1 cellular context compared by ENCODE assay signal in genomic region chr7:604038-604883, GRCh38.
TF ChIP-seq lines count a peak whose summit lies in the region.

No MANE protein-coding gene starts in this region.

TF ChIP-seq in GM12878, 131 proteins besides CTCF, POLR2A, EP300 and RAD21 (continued from another document and continues in another):
- TF ChIP-seq ZNF687 (IDR thresholded peaks at IDR 0.05) (peak; percentile 99), ELK1 (IDR thresholded peaks at IDR 0.05; ENCODE audit: low read depth, low read length) (peak; percentile 83), MEF2B (IDR thresholded peaks at IDR 0.05; ENCODE audit: partially characterized antibody, poor library complexity, severe bottlenecking) (peak; percentile 69), NR2C1 (IDR thresholded peaks at IDR 0.05) (peak; percentile 63; the same call in 1 of the 2 replicates), NR2F1 (conservative IDR thresholded peaks at IDR 0.05) (peak; percentile 79), ZBTB33 (IDR thresholded peaks at IDR 0.05) (no peak), PML (IDR thresholded peaks at IDR 0.05; ENCODE audit: low read length) (peak; percentile 77), CREM (IDR thresholded peaks at IDR 0.05; ENCODE audit: low read depth) (peak; percentile 84), SMAD5 (IDR thresholded peaks at IDR 0.05; ENCODE audit: low read depth) (peak; percentile 51; the same call in 1 of the 2 replicates), NRF1 (conservative IDR thresholded peaks at IDR 0.05; ENCODE audit: low read depth, low read length) (peak; percentile 62), MYB (IDR thresholded peaks at IDR 0.05; ENCODE audit: borderline replicate concordance, low read depth, low read length) (no peak; the same call in 1 of the 2 replicates), SUZ12 (IDR thresholded peaks at IDR 0.05; ENCODE audit: unreplicated experiment) (no peak), BHLHE40 (IDR thresholded peaks at IDR 0.05; ENCODE audit: borderline replicate concordance in 1 of 2, low read depth in 2 of 2, low read length in 1 of 2) (peak; percentile 100), NBN (IDR thresholded peaks at IDR 0.05) (0 out of 2 replicates have a peak, but pooled peaks have one; percentile 67), BACH1 (IDR thresholded peaks at IDR 0.05; ENCODE audit: borderline replicate concordance) (0 out of 2 replicates have a peak, but pooled peaks have one; percentile 40), STAT1 (conservative IDR thresholded peaks at IDR 0.05) (no peak), IKZF1 (conservative IDR thresholded peaks at IDR 0.05) (peak; percentile 73; the same call in 1 of the 2 replicates), HSF1 (IDR thresholded peaks at IDR 0.05; ENCODE audit: low read depth, low read length) (0 out of 2 replicates have a peak, but pooled peaks have one; percentile 4), SKIL (IDR thresholded peaks at IDR 0.05; ENCODE audit: low read depth, poor library complexity, severe bottlenecking) (no peak), RELB (IDR thresholded peaks at IDR 0.05; ENCODE audit: low read depth) (peak; percentile 26; the same call in 1 of the 2 replicates), SIN3A (IDR thresholded peaks at IDR 0.05; ENCODE audit: low read depth, low read length) (peak; percentile 86), CHD2 (IDR thresholded peaks at IDR 0.05; ENCODE audit: borderline replicate concordance, low read depth, low read length) (peak; percentile 49; the same call in 1 of the 2 replicates), YY1 (IDR thresholded peaks at IDR 0.05; ENCODE audit: low read depth, low read length) (peak; percentile 51; the same call in 1 of the 2 replicates), ZBTB4 (CRISPR knock-in tag; IDR thresholded peaks at IDR 0.05) (no peak), SMC3 (IDR thresholded peaks at IDR 0.05; ENCODE audit: borderline replicate concordance, low read length) (no peak), TAF1 (IDR thresholded peaks at IDR 0.05; ENCODE audit: borderline replicate concordance, low read depth, low read length) (peak; percentile 80), HDAC6 (IDR thresholded peaks at IDR 0.05; ENCODE audit: unreplicated experiment) (no peak), POLR2AphosphoS2 (IDR thresholded peaks at IDR 0.05; ENCODE audit: low read depth, low read length) (peak; percentile 42; the same call in 1 of the 2 replicates), GATAD2B (conservative IDR thresholded peaks at IDR 0.05; ENCODE audit: low read depth) (0 out of 2 replicates have a peak, but pooled peaks have one; percentile 49), FOXK2 (IDR thresholded peaks at IDR 0.05) (peak; percentile 46), MAX (IDR thresholded peaks at IDR 0.05; ENCODE audit: low read depth, low read length) (peak; percentile 99), RB1 (IDR thresholded peaks at IDR 0.05; ENCODE audit: borderline replicate concordance) (no peak; the same call in 1 of the 2 replicates)
- TF ChIP-seq, protein P1, sequence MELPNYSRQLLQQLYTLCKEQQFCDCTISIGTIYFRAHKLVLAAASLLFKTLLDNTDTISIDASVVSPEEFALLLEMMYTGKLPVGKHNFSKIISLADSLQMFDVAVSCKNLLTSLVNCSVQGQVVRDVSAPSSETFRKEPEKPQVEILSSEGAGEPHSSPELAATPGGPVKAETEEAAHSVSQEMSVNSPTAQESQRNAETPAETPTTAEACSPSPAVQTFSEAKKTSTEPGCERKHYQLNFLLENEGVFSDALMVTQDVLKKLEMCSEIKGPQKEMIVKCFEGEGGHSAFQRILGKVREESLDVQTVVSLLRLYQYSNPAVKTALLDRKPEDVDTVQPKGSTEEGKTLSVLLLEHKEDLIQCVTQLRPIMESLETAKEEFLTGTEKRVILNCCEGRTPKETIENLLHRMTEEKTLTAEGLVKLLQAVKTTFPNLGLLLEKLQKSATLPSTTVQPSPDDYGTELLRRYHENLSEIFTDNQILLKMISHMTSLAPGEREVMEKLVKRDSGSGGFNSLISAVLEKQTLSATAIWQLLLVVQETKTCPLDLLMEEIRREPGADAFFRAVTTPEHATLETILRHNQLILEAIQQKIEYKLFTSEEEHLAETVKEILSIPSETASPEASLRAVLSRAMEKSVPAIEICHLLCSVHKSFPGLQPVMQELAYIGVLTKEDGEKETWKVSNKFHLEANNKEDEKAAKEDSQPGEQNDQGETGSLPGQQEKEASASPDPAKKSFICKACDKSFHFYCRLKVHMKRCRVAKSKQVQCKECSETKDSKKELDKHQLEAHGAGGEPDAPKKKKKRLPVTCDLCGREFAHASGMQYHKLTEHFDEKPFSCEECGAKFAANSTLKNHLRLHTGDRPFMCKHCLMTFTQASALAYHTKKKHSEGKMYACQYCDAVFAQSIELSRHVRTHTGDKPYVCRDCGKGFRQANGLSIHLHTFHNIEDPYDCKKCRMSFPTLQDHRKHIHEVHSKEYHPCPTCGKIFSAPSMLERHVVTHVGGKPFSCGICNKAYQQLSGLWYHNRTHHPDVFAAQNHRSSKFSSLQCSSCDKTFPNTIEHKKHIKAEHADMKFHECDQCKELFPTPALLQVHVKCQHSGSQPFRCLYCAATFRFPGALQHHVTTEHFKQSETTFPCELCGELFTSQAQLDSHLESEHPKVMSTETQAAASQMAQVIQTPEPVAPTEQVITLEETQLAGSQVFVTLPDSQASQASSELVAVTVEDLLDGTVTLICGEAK (IDR thresholded peaks at IDR 0.05; ENCODE audit: borderline replicate concordance), result peak; percentile 85
- TF ChIP-seq, protein P2, sequence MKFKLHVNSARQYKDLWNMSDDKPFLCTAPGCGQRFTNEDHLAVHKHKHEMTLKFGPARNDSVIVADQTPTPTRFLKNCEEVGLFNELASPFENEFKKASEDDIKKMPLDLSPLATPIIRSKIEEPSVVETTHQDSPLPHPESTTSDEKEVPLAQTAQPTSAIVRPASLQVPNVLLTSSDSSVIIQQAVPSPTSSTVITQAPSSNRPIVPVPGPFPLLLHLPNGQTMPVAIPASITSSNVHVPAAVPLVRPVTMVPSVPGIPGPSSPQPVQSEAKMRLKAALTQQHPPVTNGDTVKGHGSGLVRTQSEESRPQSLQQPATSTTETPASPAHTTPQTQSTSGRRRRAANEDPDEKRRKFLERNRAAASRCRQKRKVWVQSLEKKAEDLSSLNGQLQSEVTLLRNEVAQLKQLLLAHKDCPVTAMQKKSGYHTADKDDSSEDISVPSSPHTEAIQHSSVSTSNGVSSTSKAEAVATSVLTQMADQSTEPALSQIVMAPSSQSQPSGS (IDR thresholded peaks at IDR 0.05; ENCODE audit: low read length), result no peak; the same call in 1 of the 2 replicates
